In the genomic region with DNA sequence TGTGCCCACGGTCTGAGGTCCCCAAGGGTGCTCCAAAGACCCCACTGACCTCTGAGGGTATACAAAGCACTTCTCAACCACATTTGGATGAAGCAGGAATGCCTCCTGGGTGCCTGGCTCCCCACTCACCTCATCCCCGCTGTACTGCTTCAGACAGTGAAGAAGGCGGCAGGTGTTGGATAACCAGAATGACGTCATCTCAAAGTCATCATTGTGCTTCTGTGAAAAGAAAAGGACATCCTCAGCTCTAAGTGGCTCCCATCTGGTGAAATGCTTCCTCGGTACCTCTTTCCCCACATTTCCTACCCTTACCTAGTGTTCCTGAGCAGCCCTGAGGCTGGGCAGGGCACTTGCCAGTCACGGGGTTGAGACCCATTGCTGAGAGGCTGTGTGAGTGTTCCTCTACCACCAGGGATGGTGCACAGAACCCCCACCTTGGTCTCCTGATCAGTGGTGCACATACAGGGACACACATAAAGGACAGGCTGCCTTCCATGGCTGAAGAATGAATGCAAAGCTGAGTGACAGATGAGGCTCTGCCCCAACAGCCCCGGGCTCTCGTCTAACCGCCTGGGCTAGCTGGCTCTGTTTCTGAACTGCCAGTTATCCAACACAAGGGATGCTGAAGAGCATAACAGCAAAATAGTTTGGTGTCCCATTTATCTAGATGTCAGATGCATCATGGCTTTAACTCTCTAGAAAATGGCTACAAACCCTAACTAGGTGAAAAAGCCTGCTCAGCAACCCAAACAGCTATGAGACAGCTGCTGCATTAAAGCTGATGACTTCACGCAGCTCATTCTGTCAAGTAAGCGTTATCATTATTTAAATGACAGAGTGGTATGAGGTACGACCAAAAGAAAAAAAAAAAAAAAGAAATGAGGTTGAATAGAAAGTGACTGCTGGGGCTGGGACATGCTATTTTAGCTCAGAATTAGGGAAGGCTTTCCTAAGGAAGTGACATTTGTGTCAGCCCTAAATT, we compare ENCODE assay signal across 1 cellular context.
A peak's percentile ranks its signal among the peaks of the same experiment; 100 is the strongest.
TF ChIP-seq lines count a peak whose summit lies in the region.

No MANE protein-coding gene starts in this region.

TF ChIP-seq in HepG2, 621 proteins besides CTCF, POLR2A, EP300 and RAD21:
- TF ChIP-seq MAFF (IDR thresholded peaks at IDR 0.05; ENCODE audit: low read depth, low read length), result peak; percentile 50; the same call in 1 of the 2 replicates
- TF ChIP-seq ZNF263 (CRISPR knock-in tag; IDR thresholded peaks at IDR 0.05), result no peak
- peak in 1 of 2 experiments; percentile 67; a peak in 3 of 4 replicates for TF ChIP-seq MAFK (conservative IDR thresholded peaks at IDR 0.05 in 1 of 2, IDR thresholded peaks at IDR 0.05 in 1 of 2; ENCODE audit: low read length in 2 of 2)
- TF ChIP-seq SKI (IDR thresholded peaks at IDR 0.05; ENCODE audit: partially characterized antibody), result no peak
- no peak for TF ChIP-seq ZMYM3 (CRISPR knock-in tag; IDR thresholded peaks at IDR 0.05)
- TF ChIP-seq ATF7 (IDR thresholded peaks at IDR 0.05), result peak; percentile 43; the same call in 1 of the 2 replicates
- TF ChIP-seq ATF7 (CRISPR knock-in tag; IDR thresholded peaks at IDR 0.05), result no peak
